In the genomic region with DNA sequence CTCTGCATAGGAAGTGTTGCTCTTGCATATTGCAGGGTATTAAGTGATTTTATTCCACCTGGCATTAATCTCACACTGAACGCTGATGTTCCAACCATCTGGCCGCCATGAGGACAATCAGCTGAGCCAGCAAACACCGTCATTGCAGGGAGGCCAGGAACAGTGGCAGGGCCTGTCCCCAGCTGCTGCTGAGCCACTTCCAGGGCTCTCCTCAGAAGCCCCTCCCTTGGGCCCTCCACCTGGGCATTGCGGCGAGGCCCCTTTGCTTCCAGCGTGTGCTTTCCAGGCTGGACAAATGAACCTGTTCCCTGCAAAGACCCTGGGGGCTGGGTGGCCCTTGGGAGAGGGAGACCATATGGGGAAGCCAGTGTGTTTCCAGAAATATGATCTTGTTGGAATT, we compare ENCODE assay signal across 26 cellular contexts.
A peak's percentile ranks its signal among the peaks of the same experiment; 100 is the strongest.
DNase-seq lines count a peak whose midpoint lies in the region; ATAC-seq, FAIRE-seq and TF ChIP-seq lines count a peak whose summit lies in the region.
"Had no signal": no experiment of that assay in that cellular context is flagged by ENCODE, and none has a peak within 500 bp of the region (broad histone marks: within the 10 kb centered on the region; RNA-seq: fewer than 3 reads in every experiment).

No MANE protein-coding gene starts in this region.

- H2BK5ac ChIP-seq in H1 (ENCODE audit: low read depth, low read length) = peak overlapping the region; percentile 57; the same call in 1 of the 2 replicates

- H2BK20ac ChIP-seq in H1 (ENCODE audit: low read length) = peak overlapping the region; percentile 89; the same call in 1 of the 2 replicates

- no peaks in the 10 kb centered on the region for H3K79me2 ChIP-seq in H1 (ENCODE audit: control insufficient read depth in 1 of 2, insufficient read depth in 2 of 2, low read length in 2 of 2)
- H3K79me2 ChIP-seq: parathyroid adenoma had no signal

- 86% methylated on average over 6 of the region's 6 CpGs; no CpG with 5 or more reads in 1 of the 2 experiments for WGBS in H1 (ENCODE audit: extremely low coverage in 1 of 2, insufficient coverage in 1 of 2, insufficient read length in 1 of 2, insufficient replicate concordance in 2 of 2, low coverage in 1 of 2, low lambda C conversion rate in 2 of 2, missing lambda C conversion rate in 1 of 2), 2 experiments

- H2BK15ac ChIP-seq in H1 (ENCODE audit: low read length) = no peak overlapping the region

- H4K5ac ChIP-seq in H1 (ENCODE audit: insufficient read length, low read depth, low read length) = no peak overlapping the region

- H3K18ac ChIP-seq in H1 (ENCODE audit: extremely low read depth, low read length) = no peak overlapping the region

- POLR2A ChIA-PET in H1 (lab: Charles Lee; ENCODE audit: partially characterized antibody) = no interaction called here

- TF ChIP-seq EP300 in H1 (IDR thresholded peaks at IDR 0.05; ENCODE audit: borderline replicate concordance in 1 of 2, low read depth in 2 of 2, low read length in 2 of 2) = no peak

- H3K4ac ChIP-seq in H1 (replicated peaks; ENCODE audit: insufficient read length, low read depth, low read length) = peak overlapping the region; percentile 10

- H3K4me1 ChIP-seq in H1 (replicated peaks in 1 of 4; ENCODE audit: control insufficient read depth in 3 of 4, insufficient read depth in 4 of 4, low read length in 3 of 4) = peaks cover 4 to 31% (median 15%) of the 10 kb centered on the region in 4 experiments
- H3K4me1 ChIP-seq: breast epithelium, gastroesophageal sphincter, left lung, parathyroid adenoma, right atrium auricular region, testis had no signal

- H3K14ac ChIP-seq in H1 (ENCODE audit: insufficient read length) = no peak overlapping the region

- H3K9ac ChIP-seq in H1 (replicated peaks in 1 of 4; ENCODE audit: extremely low read depth in 1 of 4, low read depth in 3 of 4, low read length in 3 of 4) = no peak overlapping the region
- H3K9ac ChIP-seq: neural progenitor cell, parathyroid adenoma had no signal

- peak overlapping the region; percentile 85; the same call in 1 of the 2 replicates for H2BK12ac ChIP-seq in H1 (ENCODE audit: low read depth, low read length)

- H3K9me3 ChIP-seq in H1 (ENCODE audit: insufficient read depth in 2 of 2, low read depth in 1 of 2, low read length in 1 of 2) = no peaks in the 10 kb centered on the region
- H3K9me3 ChIP-seq: breast epithelium, gastroesophageal sphincter, left lung, right atrium auricular region, testis had no signal

- 0 out of 2 replicates have a peak overlapping the region, but pooled peaks have one; percentile 83 for H2AK5ac ChIP-seq in H1 (ENCODE audit: low read depth, low read length)

- no peak for TF ChIP-seq POLR2A in H1 (IDR thresholded peaks at IDR 0.05; ENCODE audit: control extremely low read depth in 1 of 2, low read depth in 2 of 2, low read length in 2 of 2)

- DNase-seq in Right ventricle myocardium inferior (ENCODE audit: missing footprints) (peak; percentile 39), Right ventricle myocardium superior (no peak), NCI-H2171 treated with DMSO at 0.1 percent for 48 hours (lab: John Stamatoyannopoulos, UW) (peak; percentile 100), H1 (ENCODE audit: low read depth in 1 of 2, low spot score in 2 of 2) (no peak), DMS114 treated with DMSO at 0.1 percent for 48 hours (lab: John Stamatoyannopoulos, UW; ENCODE audit: unreplicated experiment) (no peak), foreskin fibroblast (no peak)
- DNase-seq: ACHN; activated CD4-positive, alpha-beta T cell treated with anti-CD3 and anti-CD28 coated beads, Interleukin-2, amount 50 U/mL, for 1 hour; activated CD4-positive, CD25-positive, alpha-beta regulatory T cell; activated effector memory CD4-positive, alpha-beta T cell treated with Interleukin-2 at 50 U/mL for 16 hours; activated T-cell treated with anti-CD3 and anti-CD28 coated beads, Interleukin-2, amount 50 U/mL, for 1 hour; HFFc6; left lung; mesenchymal stem cell; NCI-H146; stimulated activated CD8-positive, alpha-beta memory T cell treated with anti-CD3 and anti-CD28 coated beads, Interleukin-4, amount 100 ng/mL, for 48 hours; testis had no signal

- no peak overlapping the region for H2AFZ ChIP-seq in H1 (ENCODE audit: low read length)
- H2AFZ ChIP-seq: GM23338, neural progenitor cell, parathyroid adenoma had no signal

- H4K8ac ChIP-seq in H1 (ENCODE audit: extremely low read depth, insufficient read depth, low read length) = no peak overlapping the region

- no peak for FAIRE-seq in H1 (lab: Jason Lieb, UNC)
- FAIRE-seq: endothelial cell of umbilical vein, RCC 7860 had no signal

- no peak for TF ChIP-seq RAD21 in H1 (IDR thresholded peaks at IDR 0.05 in 1 of 2, conservative IDR thresholded peaks at IDR 0.05 in 1 of 2; ENCODE audit: low read depth in 2 of 2, low read length in 2 of 2)

- H3K4me2 ChIP-seq in H1 (ENCODE audit: insufficient read depth in 1 of 2, low read depth in 2 of 2, low read length in 2 of 2) = no peak overlapping the region
- H3K4me2 ChIP-seq: GM23338, neural progenitor cell had no signal

- no peaks in the 10 kb centered on the region for H3K36me3 ChIP-seq in H1 (ENCODE audit: control insufficient read depth in 2 of 4, insufficient read depth in 4 of 4, low read length in 3 of 4)
- H3K36me3 ChIP-seq: breast epithelium, gastroesophageal sphincter, left lung, neural progenitor cell, right atrium auricular region had no signal

- peak overlapping the region; percentile 88 for H4K91ac ChIP-seq in H1 (replicated peaks; ENCODE audit: insufficient read length, low read length)

- H3K56ac ChIP-seq in H1 (replicated peaks; ENCODE audit: insufficient read length, low read depth, low read length) = no peak overlapping the region

- H3K79me1 ChIP-seq in H1 (ENCODE audit: low read depth, low read length) = no peaks in the 10 kb centered on the region

- H3K23me2 ChIP-seq in H1 (ENCODE audit: low read depth, low read length) = peaks cover under 1% of the 10 kb centered on the region; the same call in 1 of the 2 replicates

- H3K23ac ChIP-seq in H1 (ENCODE audit: insufficient read length) = no peak overlapping the region

- TF ChIP-seq CTCF in H1 (IDR thresholded peaks at IDR 0.05; ENCODE audit: control extremely low read depth in 1 of 3, insufficient read depth in 1 of 3, low read depth in 1 of 3, low read length in 3 of 3) (no peak), foreskin fibroblast (IDR thresholded peaks at IDR 0.05; ENCODE audit: low read depth, low read length) (no peak)

- CTCF ChIA-PET in H1 (lab: Charles Lee; ENCODE audit: partially characterized antibody) = no interaction called here

- intact Hi-C loops in Right ventricle myocardium inferior (cut with DNase I) (no loop called here), Right ventricle myocardium superior (cut with DNase I) (no loop called here)

- no peak overlapping the region for H3K4me3 ChIP-seq in H1 (ENCODE audit: extremely low read depth in 1 of 4, insufficient read depth in 2 of 4, low read depth in 3 of 4, low read length in 4 of 4)
- no peak overlapping the region for H3K4me3 ChIP-seq in foreskin fibroblast (ENCODE audit: low read depth in 1 of 2, low read length in 2 of 2)
- H3K4me3 ChIP-seq: breast epithelium, gastroesophageal sphincter, GM23338, left lung, neural progenitor cell, right atrium auricular region, testis had no signal

- H2BK120ac ChIP-seq in H1 (replicated peaks; ENCODE audit: low read depth, low read length) = no peak overlapping the region

- peaks cover 0 to 4% (median under 1%) of the 10 kb centered on the region in 4 experiments; a peak in 3 of 7 replicates for H3K27me3 ChIP-seq in H1 (replicated peaks in 1 of 4; ENCODE audit: control insufficient read depth in 3 of 4, extremely low read depth in 1 of 4, insufficient read depth in 3 of 4, low read length in 3 of 4)
- H3K27me3 ChIP-seq: neural progenitor cell, right atrium auricular region, testis had no signal

- no peak overlapping the region for H3K27ac ChIP-seq in H1 (ENCODE audit: low read depth, low read length)
- H3K27ac ChIP-seq: breast epithelium, gastroesophageal sphincter, left lung, neural progenitor cell, parathyroid adenoma, right atrium auricular region, testis had no signal

- ATAC-seq in Right ventricle myocardium inferior (no peak), Right ventricle myocardium superior (ENCODE audit: poor library complexity) (no peak), GM21723 (IDR thresholded peaks at IDR 0.05; ENCODE audit: unreplicated experiment) (no peak)
- ATAC-seq: gastroesophageal sphincter, GM23338, left lung had no signal

- H4K20me1 ChIP-seq in H1 (replicated peaks in 1 of 2; ENCODE audit: control insufficient read depth in 1 of 2, insufficient read depth in 2 of 2, low read length in 2 of 2) = no peaks in the 10 kb centered on the region

TF ChIP-seq in H1, 55 proteins besides CTCF, POLR2A, EP300 and RAD21:
- TF ChIP-seq SUZ12 (IDR thresholded peaks at IDR 0.05; ENCODE audit: low read length) (no peak), BRCA1 (IDR thresholded peaks at IDR 0.05; ENCODE audit: low read depth, low read length) (no peak), YY1 (IDR thresholded peaks at IDR 0.05; ENCODE audit: low read depth, low read length) (no peak), HDAC6 (IDR thresholded peaks at IDR 0.05; ENCODE audit: low read depth, low read length) (no peak), SAP30 (IDR thresholded peaks at IDR 0.05; ENCODE audit: insufficient read depth, insufficient replicate concordance, low read length) (no peak), CEBPB (IDR thresholded peaks at IDR 0.05; ENCODE audit: low read depth, low read length) (no peak), POLR2AphosphoS5 (IDR thresholded peaks at IDR 0.05; ENCODE audit: low read depth, low read length) (no peak), ASH2L (IDR thresholded peaks at IDR 0.05; ENCODE audit: low read length) (no peak), TAF7 (optimal IDR thresholded peaks at IDR 0.05; ENCODE audit: borderline replicate concordance, low read depth, low read length) (no peak), GTF2F1 (IDR thresholded peaks at IDR 0.05; ENCODE audit: borderline replicate concordance, low read depth, low read length) (no peak), RBBP5 (IDR thresholded peaks at IDR 0.05; ENCODE audit: borderline replicate concordance, low read depth, low read length) (no peak), TCF12 (IDR thresholded peaks at IDR 0.05; ENCODE audit: low read depth, low read length) (no peak)
- TF ChIP-seq, protein P1, sequence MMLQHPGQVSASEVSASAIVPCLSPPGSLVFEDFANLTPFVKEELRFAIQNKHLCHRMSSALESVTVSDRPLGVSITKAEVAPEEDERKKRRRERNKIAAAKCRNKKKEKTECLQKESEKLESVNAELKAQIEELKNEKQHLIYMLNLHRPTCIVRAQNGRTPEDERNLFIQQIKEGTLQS (IDR thresholded peaks at IDR 0.05; ENCODE audit: insufficient read depth, low read depth, low read length) = no peak

Comparison
In these comparisons a context has a peak if more than half of its experiments do, and no peak if none do; other contexts are left out.
1. DNase-seq: peak in Right ventricle myocardium inferior (single experiment) and NCI-H2171 treated with DMSO at 0.1 percent for 48 hours (single experiment); none in Right ventricle myocardium superior (single experiment), H1 (0 of 2), DMS114 treated with DMSO at 0.1 percent for 48 hours (single experiment) and foreskin fibroblast (0 of 2).